1 cellular context compared by ENCODE assay signal in the genomic region with DNA sequence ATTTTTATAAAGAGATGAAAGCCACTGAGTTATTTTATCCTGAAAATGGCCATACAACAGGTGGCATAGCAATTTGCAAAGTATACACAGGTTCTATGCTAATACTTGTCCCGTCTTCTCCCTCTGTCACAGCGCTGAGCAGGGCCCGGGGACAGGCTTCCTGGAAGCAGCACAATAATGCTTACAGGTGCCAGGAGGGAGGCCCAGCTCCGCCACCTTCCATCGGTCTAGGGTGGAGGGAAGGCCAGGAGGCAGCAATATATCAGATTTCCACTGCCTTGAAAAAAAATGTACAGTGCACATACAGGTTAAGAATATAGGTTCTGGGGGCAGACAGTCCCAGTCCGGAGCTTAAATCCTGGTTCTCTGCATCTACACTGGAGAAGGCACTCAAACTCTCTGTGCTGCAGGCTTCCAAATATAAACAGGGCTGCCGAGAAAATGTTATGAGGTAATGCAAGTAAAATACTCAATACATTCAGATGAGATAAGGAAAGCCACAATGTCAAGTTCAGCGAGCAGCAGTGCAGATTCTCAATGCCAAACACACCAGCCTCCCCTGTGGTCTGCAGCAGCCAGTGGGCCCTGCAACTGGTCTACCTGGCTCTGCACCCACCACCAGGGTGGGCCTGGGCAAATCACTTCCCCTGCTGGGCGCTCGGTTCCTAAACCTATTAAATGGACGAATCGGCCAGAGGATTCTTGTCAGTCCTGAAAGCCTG.
TF ChIP-seq lines count a peak whose summit lies in the region.

No MANE protein-coding gene starts in this region.

TF ChIP-seq in IMR-90, 13 proteins besides CTCF, POLR2A, EP300 and RAD21 (continued from another document):
- TF ChIP-seq CHD1 (IDR thresholded peaks at IDR 0.05; ENCODE audit: low read depth, low read length), result no peak
- no peak for TF ChIP-seq NFE2L2 (IDR thresholded peaks at IDR 0.05; ENCODE audit: low read depth, low read length)
- TF ChIP-seq RFX5 (IDR thresholded peaks at IDR 0.05; ENCODE audit: low read depth, low read length), result no peak
- TF ChIP-seq MAFK (IDR thresholded peaks at IDR 0.05; ENCODE audit: low read depth, low read length), result no peak
- TF ChIP-seq SMC3 (IDR thresholded peaks at IDR 0.05; ENCODE audit: low read depth, low read length), result no peak
- no peak for TF ChIP-seq BHLHE40 (IDR thresholded peaks at IDR 0.05; ENCODE audit: low read depth, low read length)
- no peak for TF ChIP-seq FOS (IDR thresholded peaks at IDR 0.05; ENCODE audit: low read depth, low read length)
- TF ChIP-seq, protein P1, sequence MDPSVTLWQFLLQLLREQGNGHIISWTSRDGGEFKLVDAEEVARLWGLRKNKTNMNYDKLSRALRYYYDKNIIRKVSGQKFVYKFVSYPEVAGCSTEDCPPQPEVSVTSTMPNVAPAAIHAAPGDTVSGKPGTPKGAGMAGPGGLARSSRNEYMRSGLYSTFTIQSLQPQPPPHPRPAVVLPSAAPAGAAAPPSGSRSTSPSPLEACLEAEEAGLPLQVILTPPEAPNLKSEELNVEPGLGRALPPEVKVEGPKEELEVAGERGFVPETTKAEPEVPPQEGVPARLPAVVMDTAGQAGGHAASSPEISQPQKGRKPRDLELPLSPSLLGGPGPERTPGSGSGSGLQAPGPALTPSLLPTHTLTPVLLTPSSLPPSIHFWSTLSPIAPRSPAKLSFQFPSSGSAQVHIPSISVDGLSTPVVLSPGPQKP (IDR thresholded peaks at IDR 0.05; ENCODE audit: borderline replicate concordance, low read depth, low read length), result no peak
- no peak for TF ChIP-seq MAZ (IDR thresholded peaks at IDR 0.05; ENCODE audit: borderline replicate concordance, low read depth, low read length)
TF ChIP-seq in IMR-90: peak in this region for 0.
